Comparison of ENCODE assay signal across 10 cellular contexts in genomic region chr10:114499120-114499519, GRCh38.
DNase-seq lines count a peak whose midpoint lies in the region; ATAC-seq and TF ChIP-seq lines count a peak whose summit lies in the region.
"Had no signal": no experiment of that assay in that cellular context is flagged by ENCODE, and none has a peak within 500 bp of the region (broad histone marks: within the 10 kb centered on the region; RNA-seq: fewer than 3 reads in every experiment).

No MANE protein-coding gene starts in this region.

- H3K27ac ChIP-seq in OCI-LY3 (ENCODE audit: low read length) (peak overlapping the region; percentile 87), SJCRH30 (no peak overlapping the region), lower lobe of right lung (no peak overlapping the region)
- H3K27ac ChIP-seq: 22Rv1 had no signal

- H3K4me1 ChIP-seq in OCI-LY3 (ENCODE audit: low read length), result peaks cover 38% of the 10 kb centered on the region
- H3K4me1 ChIP-seq in SJCRH30, result no peaks in the 10 kb centered on the region
- no peaks in the 10 kb centered on the region for H3K4me1 ChIP-seq in lower lobe of right lung

- no peaks in the 10 kb centered on the region for H3K36me3 Mint-ChIP-seq in natural killer cell treated with Interleukin-12 subunit alpha and Interleukin-12 subunit beta and Interleukin-15 and Interleukin-18, amount 100 ng/mL, for 72 hours

- H3K4me1 Mint-ChIP-seq in natural killer cell treated with Interleukin-12 subunit alpha and Interleukin-12 subunit beta and Interleukin-15 and Interleukin-18, amount 100 ng/mL, for 72 hours (ENCODE audit: low read depth in 2 of 2), result peaks cover 29 to 40% of the 10 kb centered on the region in 2 donors

- no peaks in the 10 kb centered on the region for H3K27me3 ChIP-seq in OCI-LY3 (ENCODE audit: low read depth, low read length)
- no peaks in the 10 kb centered on the region for H3K27me3 ChIP-seq in SJCRH30
- H3K27me3 ChIP-seq in lower lobe of right lung (ENCODE audit: low read depth), result no peaks in the 10 kb centered on the region
- H3K27me3 ChIP-seq: heart left ventricle had no signal

- peaks cover 10% of the 10 kb centered on the region; the same call in 1 of the 2 replicates for H3K79me2 ChIP-seq in OCI-LY3 (ENCODE audit: low read length)

- ATAC-seq in GM21825 (IDR thresholded peaks at IDR 0.05; ENCODE audit: unreplicated experiment) (peak; percentile 20), lower lobe of right lung (no peak)
- no peak for ATAC-seq in natural killer cell treated with Interleukin-12 subunit alpha and Interleukin-12 subunit beta and Interleukin-15 and Interleukin-18, amount 100 ng/mL, for 72 hours

- peaks cover 4% of the 10 kb centered on the region for H3K9me3 Mint-ChIP-seq in natural killer cell treated with Interleukin-12 subunit alpha and Interleukin-12 subunit beta and Interleukin-15 and Interleukin-18, amount 100 ng/mL, for 72 hours

- peak overlapping the region; percentile 51 for H3K9ac ChIP-seq in OCI-LY3 (ENCODE audit: low read length)

- H4K20me1 ChIP-seq in OCI-LY3 (ENCODE audit: insufficient read depth, low read length), result no peaks in the 10 kb centered on the region

- TF ChIP-seq CTCF in OCI-LY3 (IDR thresholded peaks at IDR 0.05; ENCODE audit: low read depth, low read length) (no peak), lower lobe of right lung (IDR thresholded peaks at IDR 0.05) (no peak)

- peak overlapping the region; percentile 19 for H3K4me3 Mint-ChIP-seq in natural killer cell treated with Interleukin-12 subunit alpha and Interleukin-12 subunit beta and Interleukin-15 and Interleukin-18, amount 100 ng/mL, for 72 hours

- H3K4me2 ChIP-seq in OCI-LY3 (ENCODE audit: low read length), result peak overlapping the region; percentile 64

- H3K4me3 ChIP-seq in OCI-LY3 (ENCODE audit: low read length), result peak overlapping the region; percentile 33
- no peak overlapping the region for H3K4me3 ChIP-seq in SJCRH30
- H3K4me3 ChIP-seq in lower lobe of right lung, result no peak overlapping the region
- H3K4me3 ChIP-seq: heart left ventricle had no signal

- H3K36me3 ChIP-seq in OCI-LY3 (replicated peaks; ENCODE audit: low read depth, low read length), result no peaks in the 10 kb centered on the region
- peaks cover 3% of the 10 kb centered on the region; the same call in 1 of the 2 replicates for H3K36me3 ChIP-seq in SJCRH30
- H3K36me3 ChIP-seq in lower lobe of right lung, result peaks cover 14% of the 10 kb centered on the region

- H2AFZ ChIP-seq in OCI-LY3 (ENCODE audit: low read depth, low read length), result 0 out of 2 replicates have a peak overlapping the region, but pooled peaks have one; percentile 25

- DNase-seq in NOMO-1 treated with DMSO at 0.1 percent for 48 hours (lab: John Stamatoyannopoulos, UW; ENCODE audit: unreplicated experiment), result peak; percentile 18
- DNase-seq in NOMO-1 treated with dmso at 0.1 percent for 144 hours (lab: John Stamatoyannopoulos, UW; ENCODE audit: unreplicated experiment), result no peak
- DNase-seq in natural killer cell treated with Interleukin-12 subunit alpha and Interleukin-12 subunit beta and Interleukin-15 and Interleukin-18, amount 100 ng/mL, for 72 hours (ENCODE audit: low spot score), result no peak
- DNase-seq in SJCRH30, result no peak
- DNase-seq in lower lobe of right lung, result no peak
- DNase-seq in cerebellar cortex (ENCODE audit: low spot score), result no peak
- DNase-seq: heart left ventricle had no signal

- intact Hi-C loops in lower lobe of right lung (cut with DNase I), result no loop called here

- H3K27ac Mint-ChIP-seq in natural killer cell treated with Interleukin-12 subunit alpha and Interleukin-12 subunit beta and Interleukin-15 and Interleukin-18, amount 100 ng/mL, for 72 hours, result peak overlapping the region; percentile 7 to 80

- H3K9me3 ChIP-seq in OCI-LY3 (ENCODE audit: insufficient read depth, low read length) (no peaks in the 10 kb centered on the region), SJCRH30 (replicated peaks) (no peaks in the 10 kb centered on the region), lower lobe of right lung (no peaks in the 10 kb centered on the region)
- H3K9me3 ChIP-seq: heart left ventricle had no signal

- no peaks in the 10 kb centered on the region for H3K27me3 Mint-ChIP-seq in natural killer cell treated with Interleukin-12 subunit alpha and Interleukin-12 subunit beta and Interleukin-15 and Interleukin-18, amount 100 ng/mL, for 72 hours
